27 cellular contexts compared by ENCODE assay signal in genomic region chr14:50262865-50263264, GRCh38.
"Had no signal": no experiment of that assay in that cellular context is flagged by ENCODE, and none has a peak within 500 bp of the region (broad histone marks: within the 10 kb centered on the region; RNA-seq: fewer than 3 reads in every experiment).

No MANE protein-coding gene starts in this region.

- H3K27me3 Mint-ChIP-seq: central memory CD8-positive, alpha-beta T cell; naive B cell; natural killer cell treated with Interleukin-12 subunit alpha and Interleukin-12 subunit beta and Interleukin-15 and Interleukin-18, amount 100 ng/mL, for 72 hours; stimulated activated naive B cell treated with anti-CD40 and anti-IgM and Interleukin-4, amounts not matched to agents 10 μg/mL and 1 μg/mL and 100 μg/mL, for 72 hours; stimulated activated naive CD8-positive, alpha-beta T cell treated with anti-CD3 and anti-CD28 coated beads, Interleukin-15, amount 100 ng/mL, for 72 hours had no signal

- H3K36me3 ChIP-seq: colonic mucosa, lower lobe of right lung, neutrophil, pancreas, transverse colon, vagina had no signal

- H3K27ac Mint-ChIP-seq: naive B cell; natural killer cell treated with Interleukin-12 subunit alpha and Interleukin-12 subunit beta and Interleukin-15 and Interleukin-18, amount 100 ng/mL, for 72 hours; stimulated activated naive B cell treated with anti-CD40 and anti-IgM and Interleukin-4, amounts not matched to agents 10 μg/mL and 1 μg/mL and 100 μg/mL, for 72 hours; stimulated activated naive CD8-positive, alpha-beta T cell treated with anti-CD3 and anti-CD28 coated beads, Interleukin-15, amount 100 ng/mL, for 72 hours had no signal

- H3K4me1 ChIP-seq: colonic mucosa, esophagus muscularis mucosa, foreskin keratinocyte, lower lobe of right lung, pancreas, sigmoid colon, suprapubic skin, transverse colon, vagina had no signal

- H3K9me3 ChIP-seq: colonic mucosa, esophagus muscularis mucosa, lower lobe of right lung, neutrophil, pancreas, sigmoid colon, suprapubic skin, transverse colon, vagina had no signal

- ATAC-seq: foreskin keratinocyte; left colon; left ventricle myocardium superior; lower lobe of right lung; natural killer cell treated with Interleukin-12 subunit alpha and Interleukin-12 subunit beta and Interleukin-15 and Interleukin-18, amount 100 ng/mL, for 72 hours; pancreas; right cardiac atrium; stimulated activated naive B cell treated with anti-CD40 and anti-IgM and Interleukin-4, amounts not matched to agents 10 μg/mL and 1 μg/mL and 100 μg/mL, for 72 hours; stimulated activated naive CD8-positive, alpha-beta T cell treated with anti-CD3 and anti-CD28 coated beads, Interleukin-15, amount 100 ng/mL, for 72 hours had no signal

- H3K36me3 Mint-ChIP-seq: naive B cell; natural killer cell treated with Interleukin-12 subunit alpha and Interleukin-12 subunit beta and Interleukin-15 and Interleukin-18, amount 100 ng/mL, for 72 hours had no signal

- H3K4me3 Mint-ChIP-seq: central memory CD8-positive, alpha-beta T cell; immature natural killer cell; naive B cell; natural killer cell treated with Interleukin-12 subunit alpha and Interleukin-12 subunit beta and Interleukin-15 and Interleukin-18, amount 100 ng/mL, for 72 hours; stimulated activated naive B cell treated with anti-CD40 and anti-IgM and Interleukin-4, amounts not matched to agents 10 μg/mL and 1 μg/mL and 100 μg/mL, for 72 hours; stimulated activated naive CD8-positive, alpha-beta T cell treated with anti-CD3 and anti-CD28 coated beads, Interleukin-15, amount 100 ng/mL, for 72 hours had no signal

- H3K27ac ChIP-seq: colonic mucosa, esophagus muscularis mucosa, foreskin keratinocyte, lower lobe of right lung, neutrophil, pancreas, sigmoid colon, suprapubic skin, transverse colon, vagina had no signal

- H3K4me3 ChIP-seq: colonic mucosa, esophagus muscularis mucosa, lower lobe of right lung, pancreas, sigmoid colon, suprapubic skin, transverse colon, vagina had no signal

- H3K9me3 Mint-ChIP-seq: central memory CD8-positive, alpha-beta T cell; immature natural killer cell; naive B cell; natural killer cell treated with Interleukin-12 subunit alpha and Interleukin-12 subunit beta and Interleukin-15 and Interleukin-18, amount 100 ng/mL, for 72 hours; stimulated activated naive B cell treated with anti-CD40 and anti-IgM and Interleukin-4, amounts not matched to agents 10 μg/mL and 1 μg/mL and 100 μg/mL, for 72 hours; stimulated activated naive CD8-positive, alpha-beta T cell treated with anti-CD3 and anti-CD28 coated beads, Interleukin-15, amount 100 ng/mL, for 72 hours had no signal

- H3K4me1 Mint-ChIP-seq: central memory CD8-positive, alpha-beta T cell; immature natural killer cell; stimulated activated naive B cell treated with anti-CD40 and anti-IgM and Interleukin-4, amounts not matched to agents 10 μg/mL and 1 μg/mL and 100 μg/mL, for 72 hours; stimulated activated naive CD8-positive, alpha-beta T cell treated with anti-CD3 and anti-CD28 coated beads, Interleukin-15, amount 100 ng/mL, for 72 hours had no signal

- DNase-seq: colonic mucosa; dermis blood vessel endothelial cell; effector memory CD4-positive, alpha-beta T cell; foreskin keratinocyte; hypothalamus; immature natural killer cell; islet precursor cell; kidney glomerular epithelial cell; left colon; left ventricle myocardium superior; lower lobe of right lung; naive B cell; pancreas; right cardiac atrium; sigmoid colon; small intestine; stimulated activated CD4-positive, alpha-beta T cell treated with anti-CD3 and anti-CD28 coated beads, Interleukin-15, amount 100 ng/mL, for 24 hours; stimulated activated CD4-positive, alpha-beta T cell treated with anti-CD3 and anti-CD28 coated beads, Interleukin-2, amount 100 ng/mL, for 48 hours; stimulated activated naive B cell treated with anti-CD40 and anti-IgM and Interleukin-4, amounts not matched to agents 10 μg/mL and 1 μg/mL and 100 μg/mL, for 72 hours; stimulated activated naive CD8-positive, alpha-beta T cell treated with anti-CD3 and anti-CD28 coated beads, Interleukin-15, amount 100 ng/mL, for 72 hours; transverse colon had no signal

- H3K27me3 ChIP-seq: colonic mucosa, esophagus muscularis mucosa, foreskin keratinocyte, neutrophil, pancreas, sigmoid colon, suprapubic skin, transverse colon, vagina had no signal
